ENCODE assay signal across 13 cellular contexts in the genomic region with DNA sequence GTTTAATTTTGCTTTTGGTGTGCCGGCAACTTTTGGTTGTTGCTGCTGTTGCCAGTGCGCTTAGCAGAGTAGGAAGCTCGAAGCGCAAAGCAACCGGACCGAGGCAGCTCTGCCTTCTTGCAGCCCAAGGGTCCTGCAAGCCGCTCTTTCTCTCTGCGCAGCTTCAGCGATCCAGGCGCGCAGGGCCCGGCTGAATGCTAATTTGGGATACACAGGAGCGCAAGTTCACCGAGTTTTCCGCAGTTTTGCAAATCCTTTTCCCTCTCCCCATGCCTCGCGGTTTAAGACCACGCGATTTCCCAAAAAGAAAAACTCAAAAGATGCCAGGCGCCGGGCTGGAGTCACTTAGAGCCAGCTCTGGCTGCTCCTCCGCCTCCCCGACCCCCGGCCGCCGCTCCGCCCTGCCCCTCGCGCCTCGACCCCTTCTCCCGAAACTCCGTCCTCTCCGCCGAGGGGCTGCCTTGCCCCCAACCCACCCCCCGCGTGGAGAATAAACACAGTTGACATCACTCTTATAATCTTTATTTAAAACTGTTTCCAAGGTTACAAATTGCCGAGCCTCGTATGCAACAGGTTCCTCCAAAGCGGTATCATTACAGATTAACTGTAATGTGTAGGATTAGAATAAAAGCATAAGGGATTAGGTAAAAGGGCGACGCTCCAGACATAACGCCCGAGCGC. TPM values are rescaled to one million over a fixed set of nuclear protein-coding genes. Genes with fewer than 3 reads are reported as not detected.
DNase-seq lines count a peak whose midpoint lies in the region; ATAC-seq and TF ChIP-seq lines count a peak whose summit lies in the region.
"Had no signal": no experiment of that assay in that cellular context is flagged by ENCODE, and none has a peak within 500 bp of the region (broad histone marks: within the 10 kb centered on the region; RNA-seq: fewer than 3 reads in every experiment).

No MANE protein-coding gene starts in this region.

- TF ChIP-seq CTCF in coronary artery (IDR thresholded peaks at IDR 0.05) = no peak
- no peak for TF ChIP-seq CTCF in nephron (IDR thresholded peaks at IDR 0.05; ENCODE audit: unreplicated experiment in 3 of 3)
- no peak for TF ChIP-seq CTCF in suprapubic skin (IDR thresholded peaks at IDR 0.05)

- no peak overlapping the region for H3K4me3 Mint-ChIP-seq in activated CD8-positive, alpha-beta memory T cell treated with anti-CD3 and anti-CD28 coated beads, Interleukin-2, amount 10 ng/mL, durations not matched to agents 7 days and 5 days
- peak overlapping the region; percentile 38 to 52 (median 51) for H3K4me3 Mint-ChIP-seq in nephron
- H3K4me3 Mint-ChIP-seq: activated naive CD8-positive, alpha-beta T cell treated with anti-CD3 and anti-CD28 coated beads, Interleukin-2, amount 50 U/mL, for 24 hours had no signal

- H3K36me3 ChIP-seq in suprapubic skin = no peaks in the 10 kb centered on the region
- H3K36me3 ChIP-seq: upper lobe of right lung had no signal

- H3K27ac ChIP-seq in coronary artery = no peak overlapping the region
- no peak overlapping the region for H3K27ac ChIP-seq in suprapubic skin
- H3K27ac ChIP-seq: upper lobe of right lung had no signal

- CTCF ChIA-PET in activated CD8-positive, alpha-beta memory T cell treated with anti-CD3 and anti-CD28 coated beads, Interleukin-2, amount 10 ng/mL, durations not matched to agents 7 days and 5 days (lab: Charles Lee) = interaction anchor here (1.6 kb wide), 1 partner anchor 27 kb away, joined by 10 read pairs; no protein-coding TSS in a partner anchor

- peaks cover 27% of the 10 kb centered on the region for H3K4me1 ChIP-seq in suprapubic skin

- H3K9me3 ChIP-seq in suprapubic skin = no peaks in the 10 kb centered on the region
- H3K9me3 ChIP-seq: upper lobe of right lung had no signal

- 7% methylated on average over 44 of the region's 44 CpGs for WGBS in suprapubic skin

- DNase-seq in activated CD8-positive, alpha-beta memory T cell treated with anti-CD3 and anti-CD28 coated beads, Interleukin-2, amount 10 ng/mL, durations not matched to agents 7 days and 5 days = no peak
- DNase-seq in activated CD8-positive, alpha-beta memory T cell treated with anti-CD3 and anti-CD28 coated beads, Interleukin-2, amount 50 U/mL, for 48 hours = no peak
- DNase-seq in coronary artery (ENCODE audit: low spot score) = no peak
- no peak for DNase-seq in suprapubic skin (ENCODE audit: low spot score in 2 of 2)
- no peak for DNase-seq in NCI-H1436 treated with DMSO at 0.1 percent for 48 hours (lab: John Stamatoyannopoulos, UW)
- DNase-seq in hypothalamus (lab: John Stamatoyannopoulos, UW) = no peak
- DNase-seq in ACHN = no peak
- DNase-seq: activated naive CD8-positive, alpha-beta T cell treated with anti-CD3 and anti-CD28 coated beads, Interleukin-2, amount 50 U/mL, for 24 hours; Calu3; Kasumi-1; NCI-H2029; upper lobe of right lung had no signal

- no peak for TF ChIP-seq EP300 in suprapubic skin (IDR thresholded peaks at IDR 0.05)

- no peak for TF ChIP-seq POLR2A in suprapubic skin (IDR thresholded peaks at IDR 0.05)

- peak overlapping the region; percentile 57 for H3K27ac Mint-ChIP-seq in activated CD8-positive, alpha-beta memory T cell treated with anti-CD3 and anti-CD28 coated beads, Interleukin-2, amount 10 ng/mL, durations not matched to agents 7 days and 5 days
- H3K27ac Mint-ChIP-seq in nephron = no peak overlapping the region
- H3K27ac Mint-ChIP-seq: activated naive CD8-positive, alpha-beta T cell treated with anti-CD3 and anti-CD28 coated beads, Interleukin-2, amount 50 U/mL, for 24 hours had no signal

- H3K4me3 ChIP-seq in coronary artery = peak overlapping the region; percentile 48
- peak overlapping the region; percentile 42 for H3K4me3 ChIP-seq in suprapubic skin
- H3K4me3 ChIP-seq: upper lobe of right lung had no signal

- in situ Hi-C loops in ACHN (cut with HindIII; ENCODE audit: low pct_ligation_motif_present, low pct_unique_long_range_greater_than_20kb, low sequenced_read_pairs) = no loop called here

- H3K27me3 Mint-ChIP-seq in activated CD8-positive, alpha-beta memory T cell treated with anti-CD3 and anti-CD28 coated beads, Interleukin-2, amount 10 ng/mL, durations not matched to agents 7 days and 5 days = peaks cover 87% of the 10 kb centered on the region
- peaks cover 96% of the 10 kb centered on the region for H3K27me3 Mint-ChIP-seq in nephron (ENCODE audit: low read depth)

- H3K36me3 Mint-ChIP-seq in activated CD8-positive, alpha-beta memory T cell treated with anti-CD3 and anti-CD28 coated beads, Interleukin-2, amount 10 ng/mL, durations not matched to agents 7 days and 5 days = peaks cover 5% of the 10 kb centered on the region
- no peaks in the 10 kb centered on the region for H3K36me3 Mint-ChIP-seq in nephron (ENCODE audit: low read depth)

- H3K9me3 Mint-ChIP-seq in activated CD8-positive, alpha-beta memory T cell treated with anti-CD3 and anti-CD28 coated beads, Interleukin-2, amount 10 ng/mL, durations not matched to agents 7 days and 5 days (ENCODE audit: low read depth) = no peaks in the 10 kb centered on the region
- peaks cover 5% of the 10 kb centered on the region for H3K9me3 Mint-ChIP-seq in nephron
- H3K9me3 Mint-ChIP-seq: activated naive CD8-positive, alpha-beta T cell treated with anti-CD3 and anti-CD28 coated beads, Interleukin-2, amount 50 U/mL, for 24 hours had no signal

- ATAC-seq in activated CD8-positive, alpha-beta memory T cell treated with anti-CD3 and anti-CD28 coated beads, Interleukin-2, amount 10 ng/mL, durations not matched to agents 7 days and 5 days = no peak
- ATAC-seq: activated naive CD8-positive, alpha-beta T cell treated with anti-CD3 and anti-CD28 coated beads, Interleukin-2, amount 50 U/mL, for 24 hours had no signal

- peaks cover 100% of the 10 kb centered on the region for H3K27me3 ChIP-seq in suprapubic skin

- H3K4me1 Mint-ChIP-seq in activated CD8-positive, alpha-beta memory T cell treated with anti-CD3 and anti-CD28 coated beads, Interleukin-2, amount 10 ng/mL, durations not matched to agents 7 days and 5 days = peaks cover 17% of the 10 kb centered on the region
- H3K4me1 Mint-ChIP-seq in nephron = peaks cover 17% of the 10 kb centered on the region

RNA-seq across cellular contexts. Expression of a gene that starts 13.4 kb away (rescaled TPM):
- under 1 TPM in 1 of 2 experiments, not detected in 1; 0.21 TPM for total RNA-seq in activated CD8-positive, alpha-beta memory T cell treated with anti-CD3 and anti-CD28 coated beads, Interleukin-2, amount 10 ng/mL, durations not matched to agents 7 days and 5 days
- total RNA-seq in suprapubic skin = under 1 TPM in 1 of 4 donors, not detected in 3; 0.38 TPM
- total RNA-seq: Calu3, upper lobe of right lung had no signal
